In the genomic region with DNA sequence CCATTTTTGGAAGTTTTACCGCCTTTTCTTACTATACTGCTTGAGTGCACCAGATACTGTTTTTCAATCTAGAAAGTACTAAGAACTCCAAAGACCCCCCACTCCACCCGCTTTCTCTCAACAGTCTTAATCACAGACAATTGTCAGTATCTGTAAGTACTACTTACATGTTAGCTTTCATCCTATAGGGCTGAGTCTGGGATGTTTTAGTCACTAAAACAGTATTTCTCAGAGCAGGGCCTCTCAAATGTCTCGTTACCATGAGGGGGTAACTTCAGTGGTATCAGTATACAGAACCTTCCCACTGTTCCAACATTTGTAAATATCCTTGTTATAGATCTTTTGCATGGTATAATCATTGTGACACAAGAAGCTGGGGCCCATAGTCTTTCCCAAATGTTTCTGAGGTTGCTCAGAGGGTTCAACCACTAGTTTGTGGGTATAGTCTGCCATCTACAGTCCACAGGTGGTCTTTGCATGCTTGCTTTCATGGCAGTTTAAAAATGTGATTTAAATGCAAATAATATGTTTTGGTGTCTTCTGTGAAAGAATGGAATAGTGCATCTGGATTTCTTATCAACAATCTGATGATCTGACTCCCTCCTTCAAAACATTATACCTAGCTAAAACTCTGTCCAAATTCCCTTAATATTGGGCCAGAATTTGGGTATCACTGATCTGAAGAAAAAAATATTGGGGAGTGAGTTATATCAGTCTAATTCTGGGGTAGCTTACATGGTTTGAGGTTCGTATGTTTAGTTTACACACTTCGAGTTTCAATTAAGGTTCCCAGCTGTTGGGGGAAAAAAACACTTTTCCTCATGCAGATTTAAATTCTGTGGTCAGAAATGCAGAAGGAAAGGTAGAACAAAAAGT, we compare ENCODE assay signal across 7 cellular contexts. TPM values are rescaled to one million over a fixed set of nuclear protein-coding genes. Genes with fewer than 3 reads are reported as not detected.
DNase-seq lines count a peak whose midpoint lies in the region; ATAC-seq, FAIRE-seq and TF ChIP-seq lines count a peak whose summit lies in the region.

No MANE protein-coding gene starts in this region.

- 60 to 69% (median 61%) methylated on average over 5 of the region's 5 CpGs for WGBS in adrenal gland, 4 donors
- 69% methylated on average over 5 of the region's 5 CpGs for WGBS in right cardiac atrium
- 65 to 73% (median 70%) methylated on average over 5 of the region's 5 CpGs for WGBS in small intestine, 3 donors

- no peak overlapping the region for H3K4me2 ChIP-seq in DND-41 (ENCODE audit: insufficient read depth, low read length)

- intact Hi-C loops in adrenal gland (cut with DNase I) (loop anchor here (2.0 to 5.0 kb wide), 3 partner anchors 46 to 152 kb away; no protein-coding TSS in a partner anchor), right cardiac atrium (cut with DNase I) (loop anchor here in 2 of 4 donors (5.0 kb wide), 2 partner anchors 47 to 142 kb away; no protein-coding TSS in a partner anchor)

- no peak for TF ChIP-seq POLR2A in H54 (IDR thresholded peaks at IDR 0.05; ENCODE audit: low read depth, low read length)
- TF ChIP-seq POLR2A in adrenal gland (IDR thresholded peaks at IDR 0.05), result no peak

- H4K20me1 ChIP-seq in DND-41 (ENCODE audit: insufficient read depth, low read length), result no peaks in the 10 kb centered on the region

- H3K4me3 ChIP-seq in DND-41 (ENCODE audit: low read depth in 1 of 2, low read length in 2 of 2) (no peak overlapping the region), adrenal gland (no peak overlapping the region), right cardiac atrium (ENCODE audit: low read length) (no peak overlapping the region), small intestine (ENCODE audit: low read depth in 1 of 2, low read length in 2 of 2) (no peak overlapping the region)

- H3K4me1 ChIP-seq in DND-41 (ENCODE audit: insufficient read depth, low read length) (no peaks in the 10 kb centered on the region), adrenal gland (replicated peaks in 1 of 2) (peaks cover 0 to 4% of the 10 kb centered on the region in 2 donors), right cardiac atrium (ENCODE audit: control insufficient read depth, insufficient read depth, low read length) (no peaks in the 10 kb centered on the region), small intestine (ENCODE audit: control insufficient read depth in 2 of 2, insufficient read depth in 1 of 2, low read depth in 1 of 2, low read length in 1 of 2) (no peaks in the 10 kb centered on the region)

- ATAC-seq in DND-41 (ENCODE audit: insufficient read depth, low read depth), result peak; percentile 71; the same call in 2 of the 3 replicates
- ATAC-seq in right cardiac atrium, result peak; percentile 55 to 75

- H3K36me3 ChIP-seq in DND-41 (ENCODE audit: insufficient read depth, low read length) (no peaks in the 10 kb centered on the region), adrenal gland (replicated peaks in 1 of 2) (no peaks in the 10 kb centered on the region), small intestine (ENCODE audit: control insufficient read depth in 2 of 2, insufficient read depth in 2 of 2, low read length in 2 of 2) (no peaks in the 10 kb centered on the region)

- peaks cover 13% of the 10 kb centered on the region for H3K27me3 ChIP-seq in DND-41 (ENCODE audit: insufficient read depth, low read length, poor library complexity)
- H3K27me3 ChIP-seq in adrenal gland, result no peaks in the 10 kb centered on the region
- H3K27me3 ChIP-seq in right cardiac atrium (ENCODE audit: control insufficient read depth, insufficient read depth), result no peaks in the 10 kb centered on the region
- H3K27me3 ChIP-seq in small intestine (ENCODE audit: control insufficient read depth in 2 of 2, insufficient read depth in 2 of 2, low read length in 2 of 2), result peaks cover 0 to 2% of the 10 kb centered on the region in 2 donors

- H3K27ac ChIP-seq in DND-41 (ENCODE audit: low read length) (no peak overlapping the region), adrenal gland (no peak overlapping the region), right cardiac atrium (ENCODE audit: low read length) (no peak overlapping the region), small intestine (ENCODE audit: low read depth in 1 of 2, low read length in 1 of 2) (no peak overlapping the region)

- H3K79me2 ChIP-seq in DND-41 (ENCODE audit: insufficient read depth, low read length), result no peaks in the 10 kb centered on the region

- no peak overlapping the region for H3K9ac ChIP-seq in DND-41 (ENCODE audit: low read depth, low read length)

- DNase-seq in DND-41, result peak; percentile 33
- DNase-seq in H54 (ENCODE audit: insufficient read length, low spot score), result peak; percentile 28
- DNase-seq in NCI-H2196 treated with DMSO at 0.1 percent for 48 hours (lab: John Stamatoyannopoulos, UW; ENCODE audit: unreplicated experiment), result peak; percentile 65
- DNase-seq in adrenal gland, result peak in 5 of 7 donors; percentile 18 to 62 (median 54)
- DNase-seq in right cardiac atrium, result no peak
- DNase-seq in small intestine, result peak; percentile 19
- DNase-seq in stimulated activated naive CD4-positive, alpha-beta T cell treated with Interleukin-2 at 50 U/mL for 16 hours (lab: John Stamatoyannopoulos, UW), result no peak

- peak; percentile 86 for TF ChIP-seq CTCF in DND-41 (IDR thresholded peaks at IDR 0.05; ENCODE audit: borderline replicate concordance, extremely low read depth, low read length, poor library complexity, severe bottlenecking)
- TF ChIP-seq CTCF in adrenal gland (IDR thresholded peaks at IDR 0.05), result peak; percentile 66 to 89 (median 82)

- no peak overlapping the region for H2AFZ ChIP-seq in DND-41 (ENCODE audit: low read depth, low read length)

- FAIRE-seq in H54 (lab: Jason Lieb, UNC) (peak; percentile 94), small intestine (lab: Jason Lieb, UNC) (no peak)

- no peaks in the 10 kb centered on the region for H3K9me3 ChIP-seq in DND-41 (ENCODE audit: insufficient read depth, low read length, severe bottlenecking)
- H3K9me3 ChIP-seq in adrenal gland (replicated peaks in 1 of 3), result no peaks in the 10 kb centered on the region
- no peaks in the 10 kb centered on the region for H3K9me3 ChIP-seq in right cardiac atrium (ENCODE audit: control insufficient read depth, low read length)
- no peaks in the 10 kb centered on the region for H3K9me3 ChIP-seq in small intestine (ENCODE audit: control insufficient read depth, low read depth)

RNA-seq across cellular contexts. Expression of a gene that starts 18.0 kb away (rescaled TPM):
- 10 to 100 TPM; 26.6 to 50.5 (median 41.8) TPM for total RNA-seq in adrenal gland
- polyA plus RNA-seq in adrenal gland, result 10 to 100 TPM in 2 of 3 donors, 1 to 10 TPM in 1; 7.4 to 29.3 (median 14.6) TPM
- 10 to 100 TPM; 29.4 to 32.4 (median 31.2) TPM for total RNA-seq in right cardiac atrium
- polyA plus RNA-seq in right cardiac atrium, result 9.3 TPM
- 10 to 100 TPM; 10.1 to 16.5 (median 11.9) TPM for polyA plus RNA-seq in small intestine

Comparison
In these comparisons a context has a peak if more than half of its experiments do, and no peak if none do; other contexts are left out.
1. DNase-seq: peak in DND-41 (single experiment), H54 (single experiment), NCI-H2196 treated with DMSO at 0.1 percent for 48 hours (single experiment), adrenal gland (5 of 7) and small intestine (single experiment); none in right cardiac atrium (0 of 3) and stimulated activated naive CD4-positive, alpha-beta T cell treated with Interleukin-2 at 50 U/mL for 16 hours (single experiment).